ENCODE assay signal across 1 cellular context in the genomic region with DNA sequence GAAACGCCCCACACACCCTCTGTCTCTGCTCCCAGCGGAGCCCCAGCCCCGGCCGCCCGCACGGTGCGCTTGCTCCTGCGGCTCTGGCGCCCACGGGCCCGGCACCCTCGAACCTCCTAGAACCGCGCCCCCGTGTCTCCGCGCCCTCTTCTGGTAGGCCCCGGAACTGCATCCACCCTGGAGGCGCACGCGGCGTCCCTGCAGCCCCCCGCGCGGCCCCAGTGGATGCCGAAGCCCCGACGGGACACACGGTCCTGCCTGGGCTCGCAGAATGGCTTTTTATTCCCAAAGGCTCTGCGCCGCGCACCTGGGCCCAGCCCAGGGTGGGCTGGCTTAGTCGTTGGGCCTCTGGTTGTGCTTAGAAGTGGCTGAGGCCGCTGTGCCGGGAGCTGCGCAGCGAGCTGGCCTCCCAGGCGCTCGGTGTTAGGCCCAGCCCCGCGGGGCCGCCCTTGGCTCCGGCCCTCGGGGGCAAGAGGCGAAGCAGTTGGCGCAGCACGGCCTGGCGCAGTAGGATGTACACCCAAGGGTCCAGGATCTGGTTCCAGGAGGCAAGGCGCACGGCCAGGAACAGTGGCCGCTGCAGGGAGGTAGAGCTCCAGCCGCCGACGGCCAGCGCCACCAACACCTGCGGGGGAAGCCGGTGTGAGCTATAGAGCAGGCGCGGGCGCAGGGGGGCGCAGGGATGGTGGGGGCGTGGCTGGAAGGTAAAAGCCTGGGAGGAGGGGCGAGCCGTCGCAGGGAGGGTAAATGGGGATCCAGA.
TF ChIP-seq lines count a peak whose summit lies in the region.

No MANE protein-coding gene starts in this region.

TF ChIP-seq in HepG2, 621 proteins besides CTCF, POLR2A, EP300 and RAD21 (continued from another document and continues in another):
- TF ChIP-seq, protein P1, sequence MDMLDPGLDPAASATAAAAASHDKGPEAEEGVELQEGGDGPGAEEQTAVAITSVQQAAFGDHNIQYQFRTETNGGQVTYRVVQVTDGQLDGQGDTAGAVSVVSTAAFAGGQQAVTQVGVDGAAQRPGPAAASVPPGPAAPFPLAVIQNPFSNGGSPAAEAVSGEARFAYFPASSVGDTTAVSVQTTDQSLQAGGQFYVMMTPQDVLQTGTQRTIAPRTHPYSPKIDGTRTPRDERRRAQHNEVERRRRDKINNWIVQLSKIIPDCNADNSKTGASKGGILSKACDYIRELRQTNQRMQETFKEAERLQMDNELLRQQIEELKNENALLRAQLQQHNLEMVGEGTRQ (IDR thresholded peaks at IDR 0.05; ENCODE audit: low read depth, low read length): no peak
- TF ChIP-seq, protein P1 (CRISPR knock-in tag; IDR thresholded peaks at IDR 0.05; ENCODE audit: borderline replicate concordance): no peak
- no peak for TF ChIP-seq ZNF607 (CRISPR knock-in tag; IDR thresholded peaks at IDR 0.05; ENCODE audit: borderline replicate concordance)
- TF ChIP-seq, protein P2, sequence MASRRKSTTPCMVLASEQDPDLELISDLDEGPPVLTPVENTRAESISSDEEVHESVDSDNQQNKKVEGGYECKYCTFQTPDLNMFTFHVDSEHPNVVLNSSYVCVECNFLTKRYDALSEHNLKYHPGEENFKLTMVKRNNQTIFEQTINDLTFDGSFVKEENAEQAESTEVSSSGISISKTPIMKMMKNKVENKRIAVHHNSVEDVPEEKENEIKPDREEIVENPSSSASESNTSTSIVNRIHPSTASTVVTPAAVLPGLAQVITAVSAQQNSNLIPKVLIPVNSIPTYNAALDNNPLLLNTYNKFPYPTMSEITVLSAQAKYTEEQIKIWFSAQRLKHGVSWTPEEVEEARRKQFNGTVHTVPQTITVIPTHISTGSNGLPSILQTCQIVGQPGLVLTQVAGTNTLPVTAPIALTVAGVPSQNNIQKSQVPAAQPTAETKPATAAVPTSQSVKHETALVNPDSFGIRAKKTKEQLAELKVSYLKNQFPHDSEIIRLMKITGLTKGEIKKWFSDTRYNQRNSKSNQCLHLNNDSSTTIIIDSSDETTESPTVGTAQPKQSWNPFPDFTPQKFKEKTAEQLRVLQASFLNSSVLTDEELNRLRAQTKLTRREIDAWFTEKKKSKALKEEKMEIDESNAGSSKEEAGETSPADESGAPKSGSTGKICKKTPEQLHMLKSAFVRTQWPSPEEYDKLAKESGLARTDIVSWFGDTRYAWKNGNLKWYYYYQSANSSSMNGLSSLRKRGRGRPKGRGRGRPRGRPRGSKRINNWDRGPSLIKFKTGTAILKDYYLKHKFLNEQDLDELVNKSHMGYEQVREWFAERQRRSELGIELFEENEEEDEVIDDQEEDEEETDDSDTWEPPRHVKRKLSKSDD (CRISPR knock-in tag; IDR thresholded peaks at IDR 0.05; ENCODE audit: low read depth): no peak
- TF ChIP-seq SRSF4 (IDR thresholded peaks at IDR 0.05; ENCODE audit: low read depth, low read length, poor library complexity, severe bottlenecking): no peak
- no peak for TF ChIP-seq JDP2 (CRISPR knock-in tag; IDR thresholded peaks at IDR 0.05; ENCODE audit: borderline replicate concordance)
- no peak for TF ChIP-seq ZNF205 (CRISPR knock-in tag; IDR thresholded peaks at IDR 0.05)
- no peak for TF ChIP-seq NCOA2 (CRISPR knock-in tag; IDR thresholded peaks at IDR 0.05)
- TF ChIP-seq, protein P3, sequence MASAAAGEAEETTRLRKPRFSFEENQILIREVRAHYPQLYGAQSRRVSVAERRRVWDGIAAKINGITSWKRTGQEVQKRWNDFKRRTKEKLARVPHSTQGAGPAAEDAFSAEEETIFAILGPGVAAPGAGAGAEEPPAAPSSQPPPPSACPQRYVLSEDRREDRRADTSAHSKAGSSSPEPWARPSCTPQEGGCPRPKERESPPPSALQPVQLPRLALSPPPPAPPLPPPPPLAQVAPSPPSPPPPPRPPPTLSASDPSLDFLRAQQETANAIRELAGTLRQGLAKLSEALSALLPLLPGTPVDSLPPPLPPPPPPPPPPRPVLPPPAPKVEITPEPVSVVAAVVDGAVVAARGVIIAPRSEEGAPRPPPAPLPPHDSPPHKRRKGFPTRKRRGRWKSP (CRISPR knock-in tag; IDR thresholded peaks at IDR 0.05): no peak
- peak; percentile 87 for TF ChIP-seq ZNF777 (CRISPR knock-in tag; IDR thresholded peaks at IDR 0.05)
- no peak for TF ChIP-seq ZNF605 (CRISPR knock-in tag; IDR thresholded peaks at IDR 0.05)
- TF ChIP-seq MLLT10 (CRISPR knock-in tag; IDR thresholded peaks at IDR 0.05): no peak
- TF ChIP-seq, protein P4, sequence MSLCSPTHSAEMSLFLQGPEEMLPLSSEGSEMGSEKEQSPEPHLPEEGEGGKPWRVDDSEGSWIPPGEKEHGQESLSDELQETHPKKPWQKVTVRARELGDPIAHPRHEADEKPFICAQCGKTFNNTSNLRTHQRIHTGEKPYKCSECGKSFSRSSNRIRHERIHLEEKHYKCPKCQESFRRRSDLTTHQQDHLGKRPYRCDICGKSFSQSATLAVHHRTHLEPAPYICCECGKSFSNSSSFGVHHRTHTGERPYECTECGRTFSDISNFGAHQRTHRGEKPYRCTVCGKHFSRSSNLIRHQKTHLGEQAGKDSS (CRISPR knock-in tag; IDR thresholded peaks at IDR 0.05; ENCODE audit: borderline replicate concordance, low read depth): no peak
- no peak for TF ChIP-seq GZF1 (CRISPR knock-in tag; IDR thresholded peaks at IDR 0.05)
- no peak for TF ChIP-seq NRL (CRISPR knock-in tag; IDR thresholded peaks at IDR 0.05; ENCODE audit: borderline replicate concordance)
- TF ChIP-seq HNRNPH1 (optimal IDR thresholded peaks at IDR 0.05; ENCODE audit: low read depth, low read length): no peak
- TF ChIP-seq, protein P5, sequence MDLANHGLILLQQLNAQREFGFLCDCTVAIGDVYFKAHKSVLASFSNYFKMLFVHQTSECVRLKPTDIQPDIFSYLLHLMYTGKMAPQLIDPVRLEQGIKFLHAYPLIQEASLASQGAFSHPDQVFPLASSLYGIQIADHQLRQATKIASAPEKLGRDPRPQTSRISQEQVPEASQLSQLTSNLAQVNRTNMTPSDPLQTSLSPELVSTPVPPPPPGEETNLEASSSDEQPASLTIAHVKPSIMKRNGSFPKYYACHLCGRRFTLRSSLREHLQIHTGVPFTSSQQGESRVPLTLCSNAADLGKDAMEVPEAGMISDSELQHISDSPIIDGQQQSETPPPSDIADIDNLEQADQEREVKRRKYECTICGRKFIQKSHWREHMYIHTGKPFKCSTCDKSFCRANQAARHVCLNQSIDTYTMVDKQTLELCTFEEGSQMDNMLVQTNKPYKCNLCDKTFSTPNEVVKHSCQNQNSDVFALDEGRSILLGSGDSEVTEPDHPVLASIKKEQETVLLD (CRISPR knock-in tag; IDR thresholded peaks at IDR 0.05; ENCODE audit: low read depth): no peak
- TF ChIP-seq ETV6 (CRISPR knock-in tag; conservative IDR thresholded peaks at IDR 0.05): no peak
- TF ChIP-seq CREM (IDR thresholded peaks at IDR 0.05): no peak
- TF ChIP-seq CREM (CRISPR knock-in tag; IDR thresholded peaks at IDR 0.05): no peak
- TF ChIP-seq, protein P6, sequence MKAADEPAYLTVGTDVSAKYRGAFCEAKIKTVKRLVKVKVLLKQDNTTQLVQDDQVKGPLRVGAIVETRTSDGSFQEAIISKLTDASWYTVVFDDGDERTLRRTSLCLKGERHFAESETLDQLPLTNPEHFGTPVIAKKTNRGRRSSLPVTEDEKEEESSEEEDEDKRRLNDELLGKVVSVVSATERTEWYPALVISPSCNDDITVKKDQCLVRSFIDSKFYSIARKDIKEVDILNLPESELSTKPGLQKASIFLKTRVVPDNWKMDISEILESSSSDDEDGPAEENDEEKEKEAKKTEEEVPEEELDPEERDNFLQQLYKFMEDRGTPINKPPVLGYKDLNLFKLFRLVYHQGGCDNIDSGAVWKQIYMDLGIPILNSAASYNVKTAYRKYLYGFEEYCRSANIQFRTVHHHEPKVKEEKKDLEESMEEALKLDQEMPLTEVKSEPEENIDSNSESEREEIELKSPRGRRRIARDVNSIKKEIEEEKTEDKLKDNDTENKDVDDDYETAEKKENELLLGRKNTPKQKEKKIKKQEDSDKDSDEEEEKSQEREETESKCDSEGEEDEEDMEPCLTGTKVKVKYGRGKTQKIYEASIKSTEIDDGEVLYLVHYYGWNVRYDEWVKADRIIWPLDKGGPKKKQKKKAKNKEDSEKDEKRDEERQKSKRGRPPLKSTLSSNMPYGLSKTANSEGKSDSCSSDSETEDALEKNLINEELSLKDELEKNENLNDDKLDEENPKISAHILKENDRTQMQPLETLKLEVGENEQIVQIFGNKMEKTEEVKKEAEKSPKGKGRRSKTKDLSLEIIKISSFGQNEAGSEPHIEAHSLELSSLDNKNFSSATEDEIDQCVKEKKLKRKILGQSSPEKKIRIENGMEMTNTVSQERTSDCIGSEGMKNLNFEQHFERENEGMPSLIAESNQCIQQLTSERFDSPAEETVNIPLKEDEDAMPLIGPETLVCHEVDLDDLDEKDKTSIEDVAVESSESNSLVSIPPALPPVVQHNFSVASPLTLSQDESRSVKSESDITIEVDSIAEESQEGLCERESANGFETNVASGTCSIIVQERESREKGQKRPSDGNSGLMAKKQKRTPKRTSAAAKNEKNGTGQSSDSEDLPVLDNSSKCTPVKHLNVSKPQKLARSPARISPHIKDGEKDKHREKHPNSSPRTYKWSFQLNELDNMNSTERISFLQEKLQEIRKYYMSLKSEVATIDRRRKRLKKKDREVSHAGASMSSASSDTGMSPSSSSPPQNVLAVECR (CRISPR knock-in tag; IDR thresholded peaks at IDR 0.05; ENCODE audit: borderline replicate concordance): peak; percentile 25
- no peak for TF ChIP-seq CC2D1A (CRISPR knock-in tag; IDR thresholded peaks at IDR 0.05)
- TF ChIP-seq ZFYVE20 (CRISPR knock-in tag; IDR thresholded peaks at IDR 0.05; ENCODE audit: borderline replicate concordance, low read depth): no peak
- TF ChIP-seq, protein P7, sequence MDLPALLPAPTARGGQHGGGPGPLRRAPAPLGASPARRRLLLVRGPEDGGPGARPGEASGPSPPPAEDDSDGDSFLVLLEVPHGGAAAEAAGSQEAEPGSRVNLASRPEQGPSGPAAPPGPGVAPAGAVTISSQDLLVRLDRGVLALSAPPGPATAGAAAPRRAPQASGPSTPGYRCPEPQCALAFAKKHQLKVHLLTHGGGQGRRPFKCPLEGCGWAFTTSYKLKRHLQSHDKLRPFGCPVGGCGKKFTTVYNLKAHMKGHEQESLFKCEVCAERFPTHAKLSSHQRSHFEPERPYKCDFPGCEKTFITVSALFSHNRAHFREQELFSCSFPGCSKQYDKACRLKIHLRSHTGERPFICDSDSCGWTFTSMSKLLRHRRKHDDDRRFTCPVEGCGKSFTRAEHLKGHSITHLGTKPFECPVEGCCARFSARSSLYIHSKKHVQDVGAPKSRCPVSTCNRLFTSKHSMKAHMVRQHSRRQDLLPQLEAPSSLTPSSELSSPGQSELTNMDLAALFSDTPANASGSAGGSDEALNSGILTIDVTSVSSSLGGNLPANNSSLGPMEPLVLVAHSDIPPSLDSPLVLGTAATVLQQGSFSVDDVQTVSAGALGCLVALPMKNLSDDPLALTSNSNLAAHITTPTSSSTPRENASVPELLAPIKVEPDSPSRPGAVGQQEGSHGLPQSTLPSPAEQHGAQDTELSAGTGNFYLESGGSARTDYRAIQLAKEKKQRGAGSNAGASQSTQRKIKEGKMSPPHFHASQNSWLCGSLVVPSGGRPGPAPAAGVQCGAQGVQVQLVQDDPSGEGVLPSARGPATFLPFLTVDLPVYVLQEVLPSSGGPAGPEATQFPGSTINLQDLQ (CRISPR knock-in tag; IDR thresholded peaks at IDR 0.05): no peak
- TF ChIP-seq, protein P8, sequence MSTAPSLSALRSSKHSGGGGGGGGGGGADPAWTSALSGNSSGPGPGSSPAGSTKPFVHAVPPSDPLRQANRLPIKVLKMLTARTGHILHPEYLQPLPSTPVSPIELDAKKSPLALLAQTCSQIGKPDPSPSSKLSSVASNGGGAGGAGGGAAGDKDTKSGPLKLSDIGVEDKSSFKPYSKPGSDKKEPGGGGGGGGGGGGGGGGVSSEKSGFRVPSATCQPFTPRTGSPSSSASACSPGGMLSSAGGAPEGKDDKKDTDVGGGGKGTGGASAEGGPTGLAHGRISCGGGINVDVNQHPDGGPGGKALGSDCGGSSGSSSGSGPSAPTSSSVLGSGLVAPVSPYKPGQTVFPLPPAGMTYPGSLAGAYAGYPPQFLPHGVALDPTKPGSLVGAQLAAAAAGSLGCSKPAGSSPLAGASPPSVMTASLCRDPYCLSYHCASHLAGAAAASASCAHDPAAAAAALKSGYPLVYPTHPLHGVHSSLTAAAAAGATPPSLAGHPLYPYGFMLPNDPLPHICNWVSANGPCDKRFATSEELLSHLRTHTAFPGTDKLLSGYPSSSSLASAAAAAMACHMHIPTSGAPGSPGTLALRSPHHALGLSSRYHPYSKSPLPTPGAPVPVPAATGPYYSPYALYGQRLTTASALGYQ (CRISPR knock-in tag; IDR thresholded peaks at IDR 0.05): no peak
- 0 out of 2 replicates have a peak, but pooled peaks have one; percentile 34 for TF ChIP-seq MYNN (CRISPR knock-in tag; IDR thresholded peaks at IDR 0.05; ENCODE audit: low read depth)
- TF ChIP-seq SOX13 (IDR thresholded peaks at IDR 0.05): no peak
- TF ChIP-seq SOX13 (CRISPR knock-in tag; conservative IDR thresholded peaks at IDR 0.05 in 1 of 2, IDR thresholded peaks at IDR 0.05 in 1 of 2): no peak
- TF ChIP-seq ZNF660 (CRISPR knock-in tag; IDR thresholded peaks at IDR 0.05; ENCODE audit: borderline replicate concordance, low read depth): no peak
- TF ChIP-seq GFI1 (CRISPR knock-in tag; IDR thresholded peaks at IDR 0.05; ENCODE audit: borderline replicate concordance): no peak
- no peak for TF ChIP-seq ZNF382 (CRISPR knock-in tag; IDR thresholded peaks at IDR 0.05; ENCODE audit: borderline replicate concordance)
- TF ChIP-seq JUN (CRISPR knock-in tag; IDR thresholded peaks at IDR 0.05): no peak
- TF ChIP-seq CCAR2 (optimal IDR thresholded peaks at IDR 0.05; ENCODE audit: low read depth, low read length): no peak
- TF ChIP-seq, protein P9, sequence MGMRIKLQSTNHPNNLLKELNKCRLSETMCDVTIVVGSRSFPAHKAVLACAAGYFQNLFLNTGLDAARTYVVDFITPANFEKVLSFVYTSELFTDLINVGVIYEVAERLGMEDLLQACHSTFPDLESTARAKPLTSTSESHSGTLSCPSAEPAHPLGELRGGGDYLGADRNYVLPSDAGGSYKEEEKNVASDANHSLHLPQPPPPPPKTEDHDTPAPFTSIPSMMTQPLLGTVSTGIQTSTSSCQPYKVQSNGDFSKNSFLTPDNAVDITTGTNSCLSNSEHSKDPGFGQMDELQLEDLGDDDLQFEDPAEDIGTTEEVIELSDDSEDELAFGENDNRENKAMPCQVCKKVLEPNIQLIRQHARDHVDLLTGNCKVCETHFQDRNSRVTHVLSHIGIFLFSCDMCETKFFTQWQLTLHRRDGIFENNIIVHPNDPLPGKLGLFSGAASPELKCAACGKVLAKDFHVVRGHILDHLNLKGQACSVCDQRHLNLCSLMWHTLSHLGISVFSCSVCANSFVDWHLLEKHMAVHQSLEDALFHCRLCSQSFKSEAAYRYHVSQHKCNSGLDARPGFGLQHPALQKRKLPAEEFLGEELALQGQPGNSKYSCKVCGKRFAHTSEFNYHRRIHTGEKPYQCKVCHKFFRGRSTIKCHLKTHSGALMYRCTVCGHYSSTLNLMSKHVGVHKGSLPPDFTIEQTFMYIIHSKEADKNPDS (CRISPR knock-in tag; IDR thresholded peaks at IDR 0.05): no peak
